ENCODE assay signal across 8 cellular contexts in the genomic region with DNA sequence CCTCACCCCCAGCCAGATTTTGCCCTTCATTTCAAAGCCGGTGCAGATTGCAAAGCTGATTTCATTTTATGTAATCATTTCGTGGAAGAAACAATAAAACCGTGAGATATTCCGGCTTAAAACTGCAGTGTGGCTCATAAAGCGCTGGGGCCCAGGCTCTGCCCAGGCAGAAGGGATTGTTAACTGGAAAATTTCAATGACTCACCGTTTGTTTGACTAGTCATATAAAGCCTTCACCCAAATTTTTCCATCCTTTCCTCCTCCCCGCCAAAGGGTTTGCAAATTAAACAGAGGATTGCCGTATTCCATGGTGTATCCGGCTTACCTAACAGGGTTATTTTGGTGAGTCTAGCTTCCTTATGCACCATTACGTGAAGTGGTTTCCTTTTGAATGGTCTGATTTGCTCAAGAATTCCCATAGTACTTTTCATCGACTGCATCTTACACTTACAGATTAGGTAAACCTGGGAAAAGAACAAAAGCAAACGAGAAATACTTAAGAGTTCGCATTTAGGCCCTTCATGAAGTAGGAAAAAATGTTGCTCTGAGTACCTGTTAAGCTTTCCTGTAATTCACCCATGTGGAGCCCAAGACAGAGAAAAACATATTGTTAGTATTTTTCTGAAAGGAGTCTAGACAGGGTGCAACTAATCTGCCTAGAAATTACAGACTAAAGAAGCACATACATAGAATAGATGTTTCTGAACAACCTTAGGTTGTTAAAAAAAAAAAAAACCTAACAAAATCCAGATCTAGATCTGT. TPM values are rescaled to one million over a fixed set of nuclear protein-coding genes. Genes with fewer than 3 reads are reported as not detected.
DNase-seq lines count a peak whose midpoint lies in the region; ATAC-seq and TF ChIP-seq lines count a peak whose summit lies in the region.

No MANE protein-coding gene starts in this region.

- H3K27me3 Mint-ChIP-seq in endothelial cell (ENCODE audit: unreplicated experiment) (peaks cover 8% of the 10 kb centered on the region), neural crest cell (ENCODE audit: low read depth) (peaks cover 24% of the 10 kb centered on the region)

- H3K4me1 ChIP-seq in cardiac muscle cell (ENCODE audit: low read depth) = peaks cover 17% of the 10 kb centered on the region

- no peaks in the 10 kb centered on the region for H3K27me3 ChIP-seq in cardiac muscle cell

- H3K36me3 Mint-ChIP-seq in endothelial cell (ENCODE audit: low read depth, unreplicated experiment) (peaks cover 6% of the 10 kb centered on the region), neural crest cell (ENCODE audit: low read depth) (peaks cover 2% of the 10 kb centered on the region)

- H3K9me3 Mint-ChIP-seq in endothelial cell (ENCODE audit: unreplicated experiment) (no peaks in the 10 kb centered on the region), neural crest cell (no peaks in the 10 kb centered on the region)

- POLR2A ChIA-PET in RWPE1 (lab: Yijun Ruan, JAX; ENCODE audit: low non-redundant PET) = no interaction called here

- intact Hi-C loops in left cardiac atrium (cut with DNase I) = loop anchor here in 1 of 2 donors (5.0 to 10.0 kb wide), 2 partner anchors 61 to 62 kb away; a partner anchor contains a TSS

- TF ChIP-seq CTCF in cardiac muscle cell (IDR thresholded peaks at IDR 0.05; ENCODE audit: low read depth, low read length) = no peak
- TF ChIP-seq CTCF in RWPE1 (conservative IDR thresholded peaks at IDR 0.05; ENCODE audit: low read depth) = 0 out of 2 replicates have a peak, but pooled peaks have one; percentile 8
- no peak for TF ChIP-seq CTCF in endothelial cell (IDR thresholded peaks at IDR 0.05; ENCODE audit: unreplicated experiment)
- no peak for TF ChIP-seq CTCF in neural crest cell (conservative IDR thresholded peaks at IDR 0.05)

- peak overlapping the region; percentile 70 for H3K27ac Mint-ChIP-seq in endothelial cell (ENCODE audit: unreplicated experiment)
- no peak overlapping the region for H3K27ac Mint-ChIP-seq in neural crest cell (ENCODE audit: unreplicated experiment)

- H3K27ac ChIP-seq in cardiac muscle cell (no peak overlapping the region), RWPE1 (peak overlapping the region; percentile 87)

- H3K9me3 ChIP-seq in cardiac muscle cell (ENCODE audit: low read depth) = no peaks in the 10 kb centered on the region

- peak overlapping the region; percentile 91 for H3K4me3 Mint-ChIP-seq in endothelial cell (ENCODE audit: unreplicated experiment)
- H3K4me3 Mint-ChIP-seq in neural crest cell = peak overlapping the region; percentile 94

- H3K4me3 ChIP-seq in cardiac muscle cell = peak overlapping the region; percentile 1

- DNase-seq in cardiac muscle cell (ENCODE audit: low read depth in 1 of 2, low spot score in 1 of 2) (peak in 1 of 2 donors; percentile 12), left cardiac atrium (no peak), RWPE1 (ENCODE audit: low spot score) (peak; percentile 74), endothelial cell (ENCODE audit: low spot score) (no peak), neural crest cell (ENCODE audit: low read depth, low spot score) (no peak)

- ATAC-seq in left cardiac atrium (no peak), GM21723 (IDR thresholded peaks at IDR 0.05; ENCODE audit: unreplicated experiment) (no peak), GM21529 (IDR thresholded peaks at IDR 0.05; ENCODE audit: unreplicated experiment) (no peak), GM19351 (IDR thresholded peaks at IDR 0.05; ENCODE audit: unreplicated experiment) (no peak)

- CTCF ChIA-PET in RWPE1 (lab: Yijun Ruan, JAX) = interaction anchor here (0.6 to 2.1 kb wide), 3 partner anchors 43 to 151 kb away, joined by 3 to 9 read pairs (median 4); no protein-coding TSS in a partner anchor

- peaks cover 21% of the 10 kb centered on the region for H3K4me1 Mint-ChIP-seq in endothelial cell (ENCODE audit: unreplicated experiment)
- peaks cover 36% of the 10 kb centered on the region for H3K4me1 Mint-ChIP-seq in neural crest cell

- H3K36me3 ChIP-seq in cardiac muscle cell = no peaks in the 10 kb centered on the region

RNA-seq across cellular contexts. Expression of a gene that starts 0.9 kb away (rescaled TPM):
- total RNA-seq in cardiac muscle cell = 42.1 and 64.6 TPM in 2 replicates
- polyA plus RNA-seq in cardiac muscle cell = 101 and 163 TPM in 2 replicates
- total RNA-seq in left cardiac atrium = 100 to 1,000 TPM in 1 of 2 donors, 10 to 100 TPM in 1; 87.5 to 111 TPM
- total RNA-seq in endothelial cell (ENCODE audit: unreplicated experiment) = 99.8 TPM
- 126 and 127 TPM in 2 replicates for total RNA-seq in neural crest cell

RNA-seq across cellular contexts. Expression of a gene that starts 25.1 kb away (rescaled TPM):
- total RNA-seq in cardiac muscle cell (3.5 and 4.8 TPM in 2 replicates), left cardiac atrium (1 to 10 TPM; 2.1 to 2.4 TPM), endothelial cell (ENCODE audit: unreplicated experiment) (4.4 TPM), neural crest cell (10.1 and 12.4 TPM in 2 replicates)
- polyA plus RNA-seq in cardiac muscle cell = 11.3 and 13.0 TPM in 2 replicates

RNA-seq across cellular contexts. Expression of a gene that starts 48.3 kb away (rescaled TPM):
- total RNA-seq in cardiac muscle cell = not detected in 2 replicates
- polyA plus RNA-seq in cardiac muscle cell = 0.55 TPM in 1 of 2 replicates, not detected in the other
- not detected for total RNA-seq in left cardiac atrium
- total RNA-seq in endothelial cell (ENCODE audit: unreplicated experiment) = not detected
- not detected in 2 replicates for total RNA-seq in neural crest cell

RNA-seq across cellular contexts. Expression of a gene that starts 59.8 kb away (rescaled TPM):
- total RNA-seq in cardiac muscle cell (5.7 and 7.2 TPM in 2 replicates), left cardiac atrium (10 to 100 TPM; 18.0 to 18.8 TPM), endothelial cell (ENCODE audit: unreplicated experiment) (21.6 TPM), neural crest cell (15.1 and 17.5 TPM in 2 replicates)
- 7.7 and 18.7 TPM in 2 replicates for polyA plus RNA-seq in cardiac muscle cell
